13 cellular contexts compared by ENCODE assay signal in genomic region chr20:57810511-57811372, GRCh38.
DNase-seq lines count a peak whose midpoint lies in the region; ATAC-seq and TF ChIP-seq lines count a peak whose summit lies in the region.
"Had no signal": no experiment of that assay in that cellular context is flagged by ENCODE, and none has a peak within 500 bp of the region (broad histone marks: within the 10 kb centered on the region; RNA-seq: fewer than 3 reads in every experiment).

No MANE protein-coding gene starts in this region.

- TF ChIP-seq POLR2A in sigmoid colon (IDR thresholded peaks at IDR 0.05), result no peak

- 73 to 87% methylated on average over 26 of the region's 26 CpGs for WGBS in sigmoid colon, 2 donors

- H3K4me3 ChIP-seq in HEK293 (ENCODE audit: low read depth, low read length) (no peak overlapping the region), sigmoid colon (no peak overlapping the region)
- H3K4me3 ChIP-seq: coronary artery had no signal

- CTCF ChIA-PET in HEK293 (lab: Yijun Ruan, JAX), result interaction anchor here (0.6 to 1.7 kb wide), 4 partner anchors 81 to 384 kb away, joined by 3 to 5 read pairs (median 4); no protein-coding TSS in a partner anchor

- POLR2A ChIA-PET in HEK293 (lab: Yijun Ruan, JAX), result interaction anchor here (1.0 kb wide), 1 partner anchor 101 kb away, joined by 3 read pairs; the partner anchor contains the start of gene PMEPA1

- intact Hi-C loops in left colon (cut with DNase I, micrococcal nuclease) (no loop called here), sigmoid colon (cut with DNase I) (no loop called here)

- TF ChIP-seq CTCF in HEK293 (tag by site-specific recombination; IDR thresholded peaks at IDR 0.05) (no peak), sigmoid colon (IDR thresholded peaks at IDR 0.05) (no peak)

- H3K4me1 ChIP-seq in HEK293 (ENCODE audit: control insufficient read depth, insufficient read depth, low read length) (no peaks in the 10 kb centered on the region), sigmoid colon (peaks cover 0 to 41% (median 22%) of the 10 kb centered on the region in 4 donors)

- H3K9me3 ChIP-seq in HEK293 (ENCODE audit: control insufficient read depth, insufficient read depth, low read depth, low read length) (no peaks in the 10 kb centered on the region), sigmoid colon (no peaks in the 10 kb centered on the region)

- H3K27me3 ChIP-seq in sigmoid colon, result no peaks in the 10 kb centered on the region

- H3K27ac ChIP-seq in HEK293 (ENCODE audit: extremely low read depth, low read depth, low read length) (no peak overlapping the region), sigmoid colon (peak overlapping the region in 2 of 4 donors; percentile 51 to 62)
- H3K27ac ChIP-seq: coronary artery had no signal

- TF ChIP-seq EP300 in sigmoid colon (IDR thresholded peaks at IDR 0.05), result no peak

- H3K36me3 ChIP-seq in HEK293 (ENCODE audit: control insufficient read depth in 2 of 2, insufficient read depth in 1 of 2, low read length in 2 of 2), result no peaks in the 10 kb centered on the region
- no peaks in the 10 kb centered on the region for H3K36me3 ChIP-seq in sigmoid colon

- DNase-seq in T1000 (lab: John Stamatoyannopoulos, UW), result peak; percentile 38
- no peak for DNase-seq in left colon
- peak; percentile 58 for DNase-seq in sigmoid colon
- DNase-seq in activated CD4-positive, CD25-positive, alpha-beta regulatory T cell treated with anti-CD3 and anti-CD28 coated beads, Interleukin-2, amount 50 U/mL, for 72 hours, result no peak
- DNase-seq in NK-92 treated with Interleukin-12 subunit alpha and Interleukin-12 subunit beta, amount 100 ng/mL, for 24 hours (lab: John Stamatoyannopoulos, UW), result no peak
- no peak for DNase-seq in NCI-H2081 treated with DMSO at 0.1 percent for 48 hours (lab: John Stamatoyannopoulos, UW)
- DNase-seq: activated naive CD8-positive, alpha-beta T cell treated with anti-CD3 and anti-CD28 coated beads, Interleukin-2, amount 10 ng/mL, durations not matched to agents 7 days and 5 days; NCI-H1092 treated with DMSO at 0.1 percent for 48 hours; NCI-H446; RPMI8226 had no signal

- ATAC-seq in left colon (peak; percentile 41), GM19397 (IDR thresholded peaks at IDR 0.05; ENCODE audit: unreplicated experiment) (no peak)

TF ChIP-seq in HEK293, 187 proteins besides CTCF, POLR2A, EP300 and RAD21:
- no peak for TF ChIP-seq ZNF585B (tag by site-specific recombination; IDR thresholded peaks at IDR 0.05)
- no peak for TF ChIP-seq GLIS1 (tag by site-specific recombination; IDR thresholded peaks at IDR 0.05)
- no peak for TF ChIP-seq ZNF510 (tag by site-specific recombination; IDR thresholded peaks at IDR 0.05; ENCODE audit: insufficient replicate concordance)
- peak; percentile 22; the same call in 1 of the 2 replicates for TF ChIP-seq ZFHX2 (tag by site-specific recombination; conservative IDR thresholded peaks at IDR 0.05)
- no peak for TF ChIP-seq ZNF660 (tag by site-specific recombination; IDR thresholded peaks at IDR 0.05)
- peak; percentile 32; the same call in 1 of the 2 replicates for TF ChIP-seq EGR2 (tag by site-specific recombination; IDR thresholded peaks at IDR 0.05; ENCODE audit: low read depth)
- TF ChIP-seq PRDM2 (tag by site-specific recombination; IDR thresholded peaks at IDR 0.05; ENCODE audit: borderline replicate concordance), result no peak
- no peak for TF ChIP-seq ZNF658 (tag by site-specific recombination; IDR thresholded peaks at IDR 0.05)

Comparison
In these comparisons a context has a peak if more than half of its experiments do, and no peak if none do; other contexts are left out.
1. DNase-seq: peak in T1000 (single experiment) and sigmoid colon (single experiment); none in left colon (0 of 2), activated CD4-positive, CD25-positive, alpha-beta regulatory T cell treated with anti-CD3 and anti-CD28 coated beads, Interleukin-2, amount 50 U/mL, for 72 hours (single experiment), NK-92 treated with Interleukin-12 subunit alpha and Interleukin-12 subunit beta, amount 100 ng/mL, for 24 hours (single experiment) and NCI-H2081 treated with DMSO at 0.1 percent for 48 hours (single experiment).